In genomic region chr11:113274708-113275582, GRCh38 we compare ENCODE assay signal across 1 cellular context.
TF ChIP-seq lines count a peak whose summit lies in the region.

No MANE protein-coding gene starts in this region.

TF ChIP-seq in HCT116, 20 proteins besides CTCF, POLR2A, EP300 and RAD21 (continued from another document):
- no peak for TF ChIP-seq ZBTB33 (IDR thresholded peaks at IDR 0.05; ENCODE audit: extremely low read depth, insufficient replicate concordance, low read length)
- TF ChIP-seq EGR1 (IDR thresholded peaks at IDR 0.05; ENCODE audit: low read depth): no peak
- TF ChIP-seq CBX3 (IDR thresholded peaks at IDR 0.05; ENCODE audit: low read depth): no peak
- no peak for TF ChIP-seq JUND (IDR thresholded peaks at IDR 0.05)
- no peak for TF ChIP-seq ELF1 (IDR thresholded peaks at IDR 0.05; ENCODE audit: borderline replicate concordance, low read depth)
- no peak for TF ChIP-seq ZFX (IDR thresholded peaks at IDR 0.05)
- no peak for TF ChIP-seq REST (IDR thresholded peaks at IDR 0.05; ENCODE audit: low read depth)
- TF ChIP-seq FOSL1 (IDR thresholded peaks at IDR 0.05; ENCODE audit: low read depth): no peak
- no peak for TF ChIP-seq YY1 (IDR thresholded peaks at IDR 0.05; ENCODE audit: extremely low read depth, insufficient replicate concordance, low read depth, low read length)
